In genomic region chr7:29806131-29806792, GRCh38 we compare ENCODE assay signal across 8 cellular contexts. TPM values are rescaled to one million over a fixed set of nuclear protein-coding genes. Genes with fewer than 3 reads are reported as not detected.
DNase-seq lines count a peak whose midpoint lies in the region; ATAC-seq, FAIRE-seq and TF ChIP-seq lines count a peak whose summit lies in the region.

WIPF3 (plus strand) TSS chr7:29806508; CDS start chr7:29834725, 28,217 bp downstream.

- peaks cover 94% of the 10 kb centered on the region for H3K27me3 ChIP-seq in ACC112 (ENCODE audit: insufficient read depth, low read length)
- peaks cover 36% of the 10 kb centered on the region for H3K27me3 ChIP-seq in HUES48 (ENCODE audit: control insufficient read depth, insufficient read depth, low read length)
- H3K27me3 ChIP-seq in bronchial epithelial cell (ENCODE audit: control insufficient read depth, insufficient read depth, low read length) = peaks cover 49% of the 10 kb centered on the region
- H3K27me3 ChIP-seq in HepG2 (ENCODE audit: control insufficient read depth in 1 of 2, insufficient read depth in 2 of 2, low read length in 2 of 2) = peaks cover 3 to 59% of the 10 kb centered on the region in 2 experiments
- H3K27me3 ChIP-seq in effector memory CD4-positive, alpha-beta T cell (replicated peaks; ENCODE audit: control insufficient read depth, insufficient read depth, low read length, poor library complexity, severe bottlenecking) = peaks cover 5% of the 10 kb centered on the region

- DNase-seq in bronchial epithelial cell (ENCODE audit: low read depth) (no peak), HepG2 (ENCODE audit: low spot score) (no peak), GM19239 (ENCODE audit: insufficient read length, low spot score) (no peak), HPDE6-E6E7 (ENCODE audit: extremely low spot score) (no peak)
- no peak for DNase-seq in effector memory CD4-positive, alpha-beta T cell

- no peak for TF ChIP-seq EP300 in HepG2 (IDR thresholded peaks at IDR 0.05; ENCODE audit: low read depth in 2 of 2, low read length in 2 of 2)
- TF ChIP-seq EP300 in HepG2 (CRISPR knock-in tag; IDR thresholded peaks at IDR 0.05; ENCODE audit: borderline replicate concordance) = no peak

- no peaks in the 10 kb centered on the region for H3K4me1 ChIP-seq in ACC112 (ENCODE audit: control insufficient read depth, insufficient read depth, low read length, unreplicated experiment)
- peaks cover 9% of the 10 kb centered on the region for H3K4me1 ChIP-seq in HUES48 (ENCODE audit: control insufficient read depth, insufficient read depth, low read length)
- H3K4me1 ChIP-seq in HepG2 (ENCODE audit: insufficient read depth, low read length) = peaks cover 19% of the 10 kb centered on the region
- no peaks in the 10 kb centered on the region for H3K4me1 ChIP-seq in effector memory CD4-positive, alpha-beta T cell (ENCODE audit: control insufficient read depth, insufficient read depth, low read length, poor library complexity, severe bottlenecking)

- in situ Hi-C loops in HepG2 (cut with HindIII; ENCODE audit: extremely low pct_ligation_motif_present, low pct_unique_long_range_greater_than_20kb) = no loop called here

- 11% methylated on average over 9 of the region's 77 CpGs for WGBS in HepG2 (ENCODE audit: low lambda C conversion rate)

- H3K27ac ChIP-seq in ACC112 (ENCODE audit: low read depth, low read length) = no peak within 1 kb of the TSS
- peak within 1 kb of the TSS; percentile 15 for H3K27ac ChIP-seq in HUES48 (ENCODE audit: low read depth, low read length)
- no peak within 1 kb of the TSS for H3K27ac ChIP-seq in HepG2 (ENCODE audit: extremely low read length, insufficient read depth, low read length)
- H3K27ac ChIP-seq in temporal lobe (ENCODE audit: low read depth, low read length) = peak within 1 kb of the TSS; percentile 17
- no peak within 1 kb of the TSS for H3K27ac ChIP-seq in effector memory CD4-positive, alpha-beta T cell (ENCODE audit: insufficient read depth, low read length, poor library complexity, severe bottlenecking)

- 0 out of 2 replicates have a peak within 1 kb of the TSS, but pooled peaks have one; percentile 40 for H3K9ac ChIP-seq in HUES48 (ENCODE audit: low read depth, low read length)
- H3K9ac ChIP-seq in HepG2 (ENCODE audit: insufficient read depth, low read depth, low read length) = no peak within 1 kb of the TSS

- no TSS peak for BruUV-seq in HepG2 (replicated peaks; lab: Mats Ljungman, UMichigan)

- H3K9me3 ChIP-seq in HUES48 (ENCODE audit: control insufficient read depth, insufficient read depth, low read length) = no peaks in the 10 kb centered on the region
- H3K9me3 ChIP-seq in HepG2 (ENCODE audit: low read length) = no peaks in the 10 kb centered on the region
- no peaks in the 10 kb centered on the region for H3K9me3 ChIP-seq in effector memory CD4-positive, alpha-beta T cell (ENCODE audit: control insufficient read depth, low read length)

- peak within 1 kb of the TSS; percentile 83 for H3K4me2 ChIP-seq in HepG2 (ENCODE audit: low read depth, low read length)

- H3K79me2 ChIP-seq in ACC112 (ENCODE audit: control insufficient read depth, insufficient read depth, low read length, unreplicated experiment) = no peaks in the 10 kb centered on the region
- H3K79me2 ChIP-seq in HepG2 (ENCODE audit: insufficient read depth, low read length) = no peaks in the 10 kb centered on the region

- TF ChIP-seq CTCF in bronchial epithelial cell (IDR thresholded peaks at IDR 0.05; ENCODE audit: insufficient read depth, low read length, severe bottlenecking) = no peak
- no peak for TF ChIP-seq CTCF in HepG2 (CRISPR knock-in tag; IDR thresholded peaks at IDR 0.05)

- peak within 1 kb of the TSS; percentile 70 for H3K4me3 ChIP-seq in ACC112 (ENCODE audit: low read depth, low read length)
- peak within 1 kb of the TSS; percentile 75 for H3K4me3 ChIP-seq in HUES48 (ENCODE audit: low read depth, low read length)
- peak within 1 kb of the TSS; percentile 22 for H3K4me3 ChIP-seq in bronchial epithelial cell (ENCODE audit: low read depth, low read length)
- H3K4me3 ChIP-seq in HepG2 (replicated peaks in 1 of 3; ENCODE audit: insufficient read depth in 1 of 3, low read depth in 2 of 3, low read length in 3 of 3) = peak within 1 kb of the TSS; percentile 47 to 69 (median 52)
- H3K4me3 ChIP-seq in effector memory CD4-positive, alpha-beta T cell (ENCODE audit: insufficient read depth, low read depth, low read length, poor library complexity, severe bottlenecking) = no peak within 1 kb of the TSS

- peak within 1 kb of the TSS; percentile 86 for H2AFZ ChIP-seq in ACC112 (ENCODE audit: low read length, unreplicated experiment)
- no peak within 1 kb of the TSS for H2AFZ ChIP-seq in HepG2 (ENCODE audit: low read length)

- FAIRE-seq in bronchial epithelial cell (lab: Jason Lieb, UNC) (no peak), HepG2 (lab: Jason Lieb, UNC) (no peak), GM19239 (lab: Jason Lieb, UNC) (no peak)

- H4K20me1 ChIP-seq in HepG2 (ENCODE audit: insufficient read depth, low read length) = no peaks in the 10 kb centered on the region

- no peak for TF ChIP-seq RAD21 in HepG2 (CRISPR knock-in tag; IDR thresholded peaks at IDR 0.05)

- intact Hi-C loops in HepG2 (cut with micrococcal nuclease; ENCODE audit: unreplicated experiment) = no loop called here

- H3K36me3 ChIP-seq in ACC112 (ENCODE audit: insufficient read depth, low read length) = no peaks in the 10 kb centered on the region
- no peaks in the 10 kb centered on the region for H3K36me3 ChIP-seq in HUES48 (ENCODE audit: control insufficient read depth, insufficient read depth, low read length)
- H3K36me3 ChIP-seq in bronchial epithelial cell (ENCODE audit: control insufficient read depth, insufficient read depth, low read length) = no peaks in the 10 kb centered on the region
- H3K36me3 ChIP-seq in HepG2 (replicated peaks in 1 of 2; ENCODE audit: control insufficient read depth in 1 of 2, insufficient read depth in 2 of 2, low read length in 2 of 2) = no peaks in the 10 kb centered on the region
- H3K36me3 ChIP-seq in effector memory CD4-positive, alpha-beta T cell (ENCODE audit: control insufficient read depth, insufficient read depth, low read length) = no peaks in the 10 kb centered on the region

- ATAC-seq in HepG2 = peak; percentile 71

- POLR2A ChIA-PET in HepG2 (lab: Yijun Ruan, JAX) = no interaction called here

- CTCF ChIA-PET in HepG2 (lab: Yijun Ruan, JAX; ENCODE audit: low intra/inter-chr PET ratio, low total read pairs) = no interaction called here

- TF ChIP-seq POLR2A in HepG2 (IDR thresholded peaks at IDR 0.05; ENCODE audit: insufficient read depth in 1 of 2, low read depth in 2 of 2, low read length in 2 of 2) = no peak

TF ChIP-seq in HepG2, 621 proteins besides CTCF, POLR2A, EP300 and RAD21 (continues in another document):
- TF ChIP-seq ZFY (CRISPR knock-in tag; IDR thresholded peaks at IDR 0.05) = peak; percentile 17; the same call in 1 of the 2 replicates
- TF ChIP-seq FOXA1 (IDR thresholded peaks at IDR 0.05) = no peak
- no peak for TF ChIP-seq FOXA1 (CRISPR knock-in tag; IDR thresholded peaks at IDR 0.05)
- TF ChIP-seq PAXIP1 (CRISPR knock-in tag; conservative IDR thresholded peaks at IDR 0.05) = no peak

RNA-seq across cellular contexts. Expression of gene WIPF3, which starts in this region (rescaled TPM):
- under 0.01 TPM in 2 replicates for total RNA-seq in bronchial epithelial cell
- total RNA-seq in HepG2 (2016; rRNA removed; fragmentation: Illumina TruSeq; extraction: Trizol) = 0.06 TPM in 1 of 2 replicates, not detected in the other
- total RNA-seq in HepG2 (2016; cell fraction: cytosol; rRNA removed; fragmentation: Illumina TruSeq; extraction: Trizol; ENCODE audit: low read depth) = 0.09 TPM in 1 of 2 replicates, not detected in the other
- 0.04 TPM in 2 replicates for total RNA-seq in HepG2 (2016; cell fraction: insoluble cytoplasmic fraction; rRNA removed; fragmentation: Illumina TruSeq; extraction: Trizol)
- 0.07 and 0.09 TPM in 2 replicates for total RNA-seq in HepG2 (2016; cell fraction: membrane; rRNA removed; fragmentation: Illumina TruSeq; extraction: Trizol)
- not detected in 2 replicates for total RNA-seq in HepG2 (2016; cell fraction: nucleus; rRNA removed; fragmentation: Illumina TruSeq; extraction: Trizol)
- 0.01 and 0.03 TPM in 2 replicates for polyA plus RNA-seq in HepG2 (2011; rRNA removed)
- 0.01 and 0.03 TPM in 2 replicates for polyA plus RNA-seq in HepG2 (2011; cell fraction: cytosol; rRNA removed)
- 0.03 TPM in 1 of 2 replicates, not detected in the other for polyA plus RNA-seq in HepG2 (2011; cell fraction: nucleus; rRNA removed)
- not detected in 2 replicates for polyA plus RNA-seq in HepG2 (2012)
- polyA plus RNA-seq in HepG2 (2016; cell fraction: cytosol; fragmentation: Illumina TruSeq; extraction: Trizol; ENCODE audit: low read depth) = 0.16 TPM in 2 replicates
- polyA plus RNA-seq in HepG2 (2016; cell fraction: insoluble cytoplasmic fraction; fragmentation: Illumina TruSeq; extraction: Trizol; ENCODE audit: low read depth) = 0.11 and 0.13 TPM in 2 replicates
- 0.29 and 0.41 TPM in 2 replicates for polyA plus RNA-seq in HepG2 (2016; cell fraction: membrane; fragmentation: Illumina TruSeq; extraction: Trizol; ENCODE audit: low read depth)
- 0.19 and 0.22 TPM in 2 replicates for polyA plus RNA-seq in HepG2 (2016; cell fraction: nucleus; fragmentation: Illumina TruSeq; extraction: Trizol; ENCODE audit: insufficient read depth, low read depth)
- 0.04 TPM in 1 of 2 replicates, not detected in the other for polyA minus RNA-seq in HepG2 (2011; rRNA and poly(A)+ RNA removed; ENCODE audit: low replicate concordance)
- polyA minus RNA-seq in HepG2 (2011; cell fraction: cytosol; rRNA and poly(A)+ RNA removed) = not detected in 2 replicates
- 0.13 TPM in 1 of 2 replicates, not detected in the other for polyA minus RNA-seq in HepG2 (2011; cell fraction: nucleus; rRNA and poly(A)+ RNA removed)
- 6.6 TPM for total RNA-seq in temporal lobe

Comparison
In these comparisons a context has a peak if more than half of its experiments do, and no peak if none do; other contexts are left out.
1. Peak in ATAC-seq, H3K4me3 ChIP-seq and H3K4me2 ChIP-seq in HepG2; RNA of the gene not detected or under 1 TPM.
2. H3K27ac ChIP-seq: peak in HUES48 (single experiment) and temporal lobe (single experiment); none in ACC112 (single experiment), HepG2 (single experiment) and effector memory CD4-positive, alpha-beta T cell (single experiment).